ENCODE assay signal across 34 cellular contexts in genomic region chr2:220015576-220015975, GRCh38.
"Had no signal": no experiment of that assay in that cellular context is flagged by ENCODE, and none has a peak within 500 bp of the region (broad histone marks: within the 10 kb centered on the region; RNA-seq: fewer than 3 reads in every experiment).

No MANE protein-coding gene starts in this region.

- H3K27me3 ChIP-seq: MG63 had no signal

- H3K4me3 ChIP-seq: MG63 had no signal

- H3K36me3 ChIP-seq: MG63 had no signal

- H3K9me3 ChIP-seq: MG63 had no signal

- H3K9ac ChIP-seq: KMS-11 had no signal

- H3K27ac ChIP-seq: KMS-11 had no signal

- DNase-seq: Karpas-422, Kasumi-1, MG63, MM.1S, MV-4-11, NCI-H1048, NCI-H1092, NCI-H1092 treated with DMSO at 0.1 percent for 48 hours, NCI-H1105, NCI-H1105 treated with DMSO at 0.1 percent for 48 hours, NCI-H1417, NCI-H1417 treated with DMSO at 0.1 percent for 48 hours, NCI-H1436, NCI-H1436 treated with DMSO at 0.1 percent for 48 hours, NCI-H146, NCI-H1694, NCI-H1694 treated with DMSO at 0.1 percent for 48 hours, NCI-H187, NCI-H187 treated with DMSO at 0.1 percent for 48 hours, NCI-H1930, NCI-H2029, NCI-H2029 treated with DMSO at 0.1 percent for 48 hours, NCI-H2081, NCI-H2081 treated with DMSO at 0.1 percent for 48 hours, NCI-H2107, NCI-H2171, NCI-H2171 treated with DMSO at 0.1 percent for 48 hours, NCI-H2227 treated with DMSO at 0.1 percent for 48 hours, NCI-H226, NCI-H345, NCI-H446, NCI-H446 treated with DMSO at 0.1 percent for 48 hours, NCI-H510A had no signal
